ENCODE assay signal across 18 cellular contexts in the genomic region with DNA sequence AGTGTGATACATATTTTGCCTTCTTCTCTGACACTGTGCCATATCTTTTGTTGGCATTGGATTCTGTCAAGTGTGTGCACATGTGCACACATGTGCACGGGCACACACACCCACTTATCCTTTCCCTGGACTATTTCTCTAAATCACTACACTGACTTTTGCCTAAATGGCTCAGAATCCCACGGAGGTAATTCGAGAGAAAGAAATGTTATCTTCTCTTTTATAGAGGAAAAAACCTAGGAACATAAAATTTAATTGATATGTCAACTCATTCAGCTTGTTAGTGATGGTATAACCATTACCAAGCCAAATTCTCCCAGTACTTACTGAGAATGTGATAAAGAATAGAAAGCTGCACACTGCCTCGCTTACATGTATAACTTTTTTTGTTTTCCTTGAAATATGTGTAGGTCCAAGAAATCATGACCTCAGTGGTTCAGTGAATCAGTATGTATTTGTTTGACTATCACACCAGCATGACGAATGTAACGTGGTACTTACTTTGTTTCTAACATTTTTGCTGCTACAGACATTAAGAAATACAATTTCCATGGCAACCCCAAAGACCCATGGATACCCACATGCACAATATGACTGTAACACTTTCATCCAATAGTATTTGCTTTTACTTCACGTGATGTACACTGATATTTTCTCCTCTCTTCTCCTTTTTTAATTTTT.
A peak's percentile ranks its signal among the peaks of the same experiment; 100 is the strongest.
DNase-seq lines count a peak whose midpoint lies in the region; ATAC-seq and TF ChIP-seq lines count a peak whose summit lies in the region.
"Had no signal": no experiment of that assay in that cellular context is flagged by ENCODE, and none has a peak within 500 bp of the region (broad histone marks: within the 10 kb centered on the region; RNA-seq: fewer than 3 reads in every experiment).

No MANE protein-coding gene starts in this region.

- H2AK5ac ChIP-seq in IMR-90 (ENCODE audit: low read depth, low read length) (no peak overlapping the region), neuronal stem cell (ENCODE audit: low read depth, low read length) (no peak overlapping the region)

- H3K27ac Mint-ChIP-seq in stimulated activated effector memory CD8-positive, alpha-beta T cell treated with anti-CD3 and anti-CD28 coated beads, Interleukin-12 subunit alpha, Interleukin-12 subunit beta, amount 100 ng/mL, for 72 hours, result no peak overlapping the region
- H3K27ac Mint-ChIP-seq: B cell; CD8-positive, alpha-beta T cell; H9; HFFc6 had no signal

- CTCF ChIA-PET in IMR-90 (lab: Yijun Ruan, JAX), result no interaction called here

- no peak overlapping the region for H2BK12ac ChIP-seq in neuronal stem cell (ENCODE audit: low read length)

- H3K27ac ChIP-seq in cardiac muscle cell (peak overlapping the region; percentile 25), heart left ventricle (no peak overlapping the region), IMR-90 (ENCODE audit: insufficient read depth, low read length) (no peak overlapping the region), neuronal stem cell (replicated peaks; ENCODE audit: low read length) (no peak overlapping the region)
- H3K27ac ChIP-seq: BLaER1 treated with 17β-estradiol and CSF1 and Interleukin-3, amounts not matched to agents 10 nM and 100 nM had no signal

- H3K4me1 ChIP-seq in cardiac muscle cell (ENCODE audit: low read depth), result no peaks in the 10 kb centered on the region
- no peaks in the 10 kb centered on the region for H3K4me1 ChIP-seq in heart left ventricle
- H3K4me1 ChIP-seq in IMR-90 (ENCODE audit: control insufficient read depth, insufficient read depth, low read length), result no peaks in the 10 kb centered on the region
- H3K4me1 ChIP-seq in neuronal stem cell (ENCODE audit: control insufficient read depth in 2 of 2, insufficient read depth in 1 of 2, low read depth in 1 of 2, low read length in 2 of 2), result no peaks in the 10 kb centered on the region
- H3K4me1 ChIP-seq: BLaER1 treated with 17β-estradiol and CSF1 and Interleukin-3, amounts not matched to agents 10 nM and 100 nM had no signal

- no peak overlapping the region for H3K14ac ChIP-seq in IMR-90 (replicated peaks; ENCODE audit: low read depth, low read length)
- H3K14ac ChIP-seq in neuronal stem cell (ENCODE audit: low read length), result no peak overlapping the region

- POLR2A ChIA-PET in IMR-90 (lab: Charles Lee; ENCODE audit: unreplicated experiment), result no interaction called here

- BruUV-seq in IMR-90 (replicated peaks; lab: Mats Ljungman, UMichigan), result no TSS peak

- TF ChIP-seq POLR2A in heart left ventricle (IDR thresholded peaks at IDR 0.05) (no peak), IMR-90 (IDR thresholded peaks at IDR 0.05; ENCODE audit: low read depth, low read length) (no peak)

- no peak overlapping the region for H2BK20ac ChIP-seq in IMR-90 (ENCODE audit: low read depth, low read length)

- DNase-seq in cardiac muscle cell (ENCODE audit: low read depth in 1 of 2, low spot score in 1 of 2), result no peak
- DNase-seq in heart left ventricle, result no peak
- peak; percentile 62 for DNase-seq in IMR-90
- DNase-seq in astrocyte of the spinal cord (ENCODE audit: low read depth, low spot score), result peak; percentile 18
- no peak for DNase-seq in stimulated activated effector memory CD8-positive, alpha-beta T cell treated with anti-CD3 and anti-CD28 coated beads, Interleukin-12 subunit alpha, Interleukin-12 subunit beta, amount 100 ng/mL, for 72 hours (ENCODE audit: low spot score in 2 of 2)
- DNase-seq in HK-2 (ENCODE audit: unreplicated experiment), result no peak
- no peak for DNase-seq in activated CD4-positive, CD25-positive, alpha-beta regulatory T cell treated with anti-CD3 and anti-CD28 coated beads, Interleukin-2, amount 50 U/mL, for 72 hours
- no peak for DNase-seq in neuronal stem cell (ENCODE audit: low spot score)
- DNase-seq: Calu3; CD8-positive, alpha-beta T cell; DND-41; EL; H9; HFFc6 had no signal

- no peaks in the 10 kb centered on the region for H3K27me3 ChIP-seq in cardiac muscle cell
- H3K27me3 ChIP-seq in heart left ventricle, result no peaks in the 10 kb centered on the region
- no peaks in the 10 kb centered on the region for H3K27me3 ChIP-seq in IMR-90 (ENCODE audit: control insufficient read depth, insufficient read depth, low read length)
- no peaks in the 10 kb centered on the region for H3K27me3 ChIP-seq in neuronal stem cell (ENCODE audit: control insufficient read depth in 3 of 3, insufficient read depth in 3 of 3, low read depth in 1 of 3, low read length in 3 of 3)
- H3K27me3 ChIP-seq: BLaER1 treated with 17β-estradiol and CSF1 and Interleukin-3, amounts not matched to agents 10 nM and 100 nM had no signal

- no peaks in the 10 kb centered on the region for H3K4me1 Mint-ChIP-seq in stimulated activated effector memory CD8-positive, alpha-beta T cell treated with anti-CD3 and anti-CD28 coated beads, Interleukin-12 subunit alpha, Interleukin-12 subunit beta, amount 100 ng/mL, for 72 hours
- H3K4me1 Mint-ChIP-seq: B cell had no signal

- H3K9ac ChIP-seq in IMR-90 (ENCODE audit: low read depth, low read length) (no peak overlapping the region), neuronal stem cell (ENCODE audit: low read depth, low read length, poor library complexity) (no peak overlapping the region)
- H3K9ac ChIP-seq: BLaER1 treated with 17β-estradiol and CSF1 and Interleukin-3, amounts not matched to agents 10 nM and 100 nM had no signal

- no peak overlapping the region for H4K5ac ChIP-seq in IMR-90 (ENCODE audit: low read depth, low read length)

- no peak overlapping the region for H2AK9ac ChIP-seq in IMR-90 (replicated peaks; ENCODE audit: low read depth, low read length, poor library complexity)

- H3K4me2 ChIP-seq in IMR-90 (ENCODE audit: low read depth, low read length) (no peak overlapping the region), neuronal stem cell (ENCODE audit: insufficient read depth, low read length, poor library complexity, severe bottlenecking) (no peak overlapping the region)
- H3K4me2 ChIP-seq: BLaER1 treated with 17β-estradiol and CSF1 and Interleukin-3, amounts not matched to agents 10 nM and 100 nM had no signal

- dilution Hi-C loops in IMR-90 (cut with HindIII; ENCODE audit: low sequenced_read_pairs, unreplicated experiment), result no loop called here

- H4K20me1 ChIP-seq in IMR-90 (ENCODE audit: insufficient read depth, low read length), result no peaks in the 10 kb centered on the region
- H4K20me1 ChIP-seq: BLaER1 treated with 17β-estradiol and CSF1 and Interleukin-3, amounts not matched to agents 10 nM and 100 nM had no signal

- no peak overlapping the region for H3K23ac ChIP-seq in IMR-90 (ENCODE audit: low read depth, low read length)
- no peak overlapping the region for H3K23ac ChIP-seq in neuronal stem cell (ENCODE audit: low read depth, low read length, poor library complexity)

- H2AFZ ChIP-seq in IMR-90 (replicated peaks; ENCODE audit: low read length, poor library complexity), result no peak overlapping the region
- no peak overlapping the region for H2AFZ ChIP-seq in neuronal stem cell (ENCODE audit: low read length)

- no peak for ATAC-seq in heart left ventricle
- ATAC-seq in IMR-90 (ENCODE audit: low read depth), result no peak
- ATAC-seq in stimulated activated effector memory CD8-positive, alpha-beta T cell treated with anti-CD3 and anti-CD28 coated beads, Interleukin-12 subunit alpha, Interleukin-12 subunit beta, amount 100 ng/mL, for 72 hours, result peak; percentile 13
- ATAC-seq: CD8-positive, alpha-beta T cell; GM12878; K562 had no signal

- H3K4ac ChIP-seq in IMR-90 (ENCODE audit: low read depth, low read length) (no peak overlapping the region), neuronal stem cell (ENCODE audit: low read length) (no peak overlapping the region)

- TF ChIP-seq CTCF in cardiac muscle cell (IDR thresholded peaks at IDR 0.05; ENCODE audit: low read depth, low read length) (no peak), heart left ventricle (IDR thresholded peaks at IDR 0.05) (no peak), IMR-90 (conservative IDR thresholded peaks at IDR 0.05; ENCODE audit: low read depth, low read length) (no peak), astrocyte of the spinal cord (IDR thresholded peaks at IDR 0.05; ENCODE audit: low read depth, low read length) (no peak)

- H4K8ac ChIP-seq in IMR-90 (ENCODE audit: low read depth in 2 of 2, low read length in 2 of 2) (no peak overlapping the region), neuronal stem cell (ENCODE audit: low read depth, low read length) (no peak overlapping the region)

- no peaks in the 10 kb centered on the region for H3K36me3 ChIP-seq in cardiac muscle cell
- no peaks in the 10 kb centered on the region for H3K36me3 ChIP-seq in heart left ventricle
- no peaks in the 10 kb centered on the region for H3K36me3 ChIP-seq in IMR-90 (ENCODE audit: control insufficient read depth, insufficient read depth, low read length)
- H3K36me3 ChIP-seq in neuronal stem cell (replicated peaks in 1 of 2; ENCODE audit: control insufficient read depth in 2 of 2, insufficient read depth in 2 of 2, low read length in 2 of 2), result no peaks in the 10 kb centered on the region
- H3K36me3 ChIP-seq: BLaER1 treated with 17β-estradiol and CSF1 and Interleukin-3, amounts not matched to agents 10 nM and 100 nM had no signal

- H3K18ac ChIP-seq in IMR-90 (ENCODE audit: low read depth, low read length), result no peak overlapping the region
- H3K18ac ChIP-seq in neuronal stem cell (ENCODE audit: low read length), result no peak overlapping the region

- H3K4me3 ChIP-seq in cardiac muscle cell, result no peak overlapping the region
- H3K4me3 ChIP-seq in heart left ventricle, result no peak overlapping the region
- no peak overlapping the region for H3K4me3 ChIP-seq in IMR-90 (ENCODE audit: insufficient read depth, low read depth, low read length)
- no peak overlapping the region for H3K4me3 ChIP-seq in astrocyte of the spinal cord (ENCODE audit: low read depth, low read length)
- H3K4me3 ChIP-seq in neuronal stem cell (ENCODE audit: low read length in 2 of 2), result no peak overlapping the region
- H3K4me3 ChIP-seq: BLaER1 treated with 17β-estradiol and CSF1 and Interleukin-3, amounts not matched to agents 10 nM and 100 nM; GM12878; K562 had no signal

- 74 to 80% (median 77%) methylated on average over 7 of the region's 7 CpGs for WGBS in heart left ventricle, 4 donors
- no CpG with 5 or more reads among the region's 7 CpGs for WGBS in IMR-90 (ENCODE audit: extremely low coverage in 2 of 2, insufficient read length in 1 of 2), 2 experiments
- no CpG with 5 or more reads among the region's 7 CpGs for WGBS in neuronal stem cell (ENCODE audit: extremely low coverage in 2 of 2, insufficient read length in 2 of 2, insufficient replicate concordance in 1 of 2), 2 donors

- H2BK5ac ChIP-seq in IMR-90 (ENCODE audit: low read depth, low read length, poor library complexity, severe bottlenecking), result no peak overlapping the region
- H2BK5ac ChIP-seq in neuronal stem cell (ENCODE audit: low read length), result no peak overlapping the region

- H2BK15ac ChIP-seq in IMR-90 (ENCODE audit: low read depth, low read length) (no peak overlapping the region), neuronal stem cell (ENCODE audit: low read length) (no peak overlapping the region)

- no peak overlapping the region for H4K91ac ChIP-seq in IMR-90 (ENCODE audit: insufficient read depth, low read depth, low read length)
- H4K91ac ChIP-seq in neuronal stem cell (ENCODE audit: low read depth, low read length, poor library complexity), result no peak overlapping the region

- intact Hi-C loops in heart left ventricle (cut with DNase I), result no loop called here
- intact Hi-C loops in IMR-90 (cut with micrococcal nuclease), result no loop called here

- H3K9me1 ChIP-seq in IMR-90 (ENCODE audit: insufficient read depth, low read length), result no peaks in the 10 kb centered on the region

- H3K36me3 Mint-ChIP-seq in stimulated activated effector memory CD8-positive, alpha-beta T cell treated with anti-CD3 and anti-CD28 coated beads, Interleukin-12 subunit alpha, Interleukin-12 subunit beta, amount 100 ng/mL, for 72 hours, result no peaks in the 10 kb centered on the region
- H3K36me3 Mint-ChIP-seq: CD8-positive, alpha-beta T cell had no signal

- no peak overlapping the region for H3K56ac ChIP-seq in IMR-90 (ENCODE audit: extremely low read depth, insufficient read depth, low read length)

- TF ChIP-seq RAD21 in IMR-90 (IDR thresholded peaks at IDR 0.05; ENCODE audit: low read length), result no peak

- H3K9me3 Mint-ChIP-seq in stimulated activated effector memory CD8-positive, alpha-beta T cell treated with anti-CD3 and anti-CD28 coated beads, Interleukin-12 subunit alpha, Interleukin-12 subunit beta, amount 100 ng/mL, for 72 hours, result peaks cover 7% of the 10 kb centered on the region

- no peaks in the 10 kb centered on the region; a peak in 1 of 4 replicates for H3K79me1 ChIP-seq in IMR-90 (ENCODE audit: low read depth in 1 of 2, low read length in 2 of 2)
- H3K79me1 ChIP-seq in neuronal stem cell (ENCODE audit: low read depth, low read length), result no peaks in the 10 kb centered on the region

- H2BK120ac ChIP-seq in IMR-90 (ENCODE audit: low read depth, low read length) (no peak overlapping the region), neuronal stem cell (ENCODE audit: low read depth, low read length) (no peak overlapping the region)

- H3K4me3 Mint-ChIP-seq in stimulated activated effector memory CD8-positive, alpha-beta T cell treated with anti-CD3 and anti-CD28 coated beads, Interleukin-12 subunit alpha, Interleukin-12 subunit beta, amount 100 ng/mL, for 72 hours, result no peak overlapping the region
- H3K4me3 Mint-ChIP-seq: B cell; CD8-positive, alpha-beta T cell; H9; HFFc6 had no signal

- in situ Hi-C loops in IMR-90 (cut with MboI; ENCODE audit: low sequenced_read_pairs), result no loop called here
- in situ Hi-C loops in astrocyte of the spinal cord (cut with HindIII; ENCODE audit: low sequenced_read_pairs), result no loop called here

- H3K9me3 ChIP-seq in cardiac muscle cell (ENCODE audit: low read depth) (no peaks in the 10 kb centered on the region), heart left ventricle (no peaks in the 10 kb centered on the region), IMR-90 (ENCODE audit: control insufficient read depth, insufficient read depth, low read length) (no peaks in the 10 kb centered on the region), neuronal stem cell (replicated peaks in 1 of 2; ENCODE audit: control insufficient read depth in 2 of 2, insufficient read depth in 1 of 2, low read depth in 1 of 2, low read length in 2 of 2) (peaks cover 0 to 6% of the 10 kb centered on the region in 2 donors)

Comparison
In these comparisons a context has a peak if more than half of its experiments do, and no peak if none do; other contexts are left out.
1. DNase-seq: peak in IMR-90 (single experiment) and astrocyte of the spinal cord (single experiment); none in cardiac muscle cell (0 of 2), heart left ventricle (0 of 5), stimulated activated effector memory CD8-positive, alpha-beta T cell treated with anti-CD3 and anti-CD28 coated beads, Interleukin-12 subunit alpha, Interleukin-12 subunit beta, amount 100 ng/mL, for 72 hours (0 of 2), HK-2 (single experiment), activated CD4-positive, CD25-positive, alpha-beta regulatory T cell treated with anti-CD3 and anti-CD28 coated beads, Interleukin-2, amount 50 U/mL, for 72 hours (single experiment) and neuronal stem cell (single experiment).